In the genomic region with DNA sequence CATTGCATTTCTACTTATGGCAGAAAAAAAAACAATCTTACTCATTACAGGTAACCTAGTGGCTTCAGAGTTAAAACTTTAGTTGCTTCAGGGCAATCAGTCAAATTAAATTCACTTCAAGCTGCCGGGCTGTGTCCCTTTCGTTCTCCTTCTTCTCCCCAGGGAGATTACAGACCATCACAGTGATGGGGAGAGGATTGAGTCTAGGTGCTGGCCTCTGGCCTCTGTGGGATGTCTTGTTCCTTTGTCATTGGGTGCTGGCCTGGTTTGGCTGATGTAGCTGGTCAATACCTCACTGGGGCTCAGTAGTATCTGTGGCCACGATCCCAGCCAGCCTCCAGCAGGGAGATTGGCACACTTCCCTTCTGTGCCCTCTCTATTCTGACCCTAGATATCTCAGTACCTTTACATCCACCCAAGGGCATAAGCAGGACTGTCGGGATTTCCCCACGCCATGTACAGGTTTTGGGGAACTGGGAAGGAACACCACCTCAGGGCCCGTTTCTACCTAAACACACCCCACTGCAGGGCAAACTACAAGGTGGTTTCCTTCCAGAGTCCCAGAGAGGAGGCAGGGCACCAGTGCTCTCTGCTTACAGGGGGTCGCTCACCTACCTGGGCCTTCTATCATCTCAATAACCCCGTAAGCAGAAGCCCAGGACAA, we compare ENCODE assay signal across 11 cellular contexts. TPM values are rescaled to one million over a fixed set of nuclear protein-coding genes. Genes with fewer than 3 reads are reported as not detected.
DNase-seq lines count a peak whose midpoint lies in the region; ATAC-seq, FAIRE-seq and TF ChIP-seq lines count a peak whose summit lies in the region.
"Had no signal": no experiment of that assay in that cellular context is flagged by ENCODE, and none has a peak within 500 bp of the region (broad histone marks: within the 10 kb centered on the region; RNA-seq: fewer than 3 reads in every experiment).

No MANE protein-coding gene starts in this region.

- H3K36me3 Mint-ChIP-seq in stimulated activated naive CD8-positive, alpha-beta T cell treated with anti-CD3 and anti-CD28 coated beads, Interleukin-15, Interleukin-2, amounts not matched to agents 100 ng/mL and 50 ng/mL, for 24 hours (ENCODE audit: low read depth), result peaks cover 70% of the 10 kb centered on the region
- peaks cover 2% of the 10 kb centered on the region for H3K36me3 Mint-ChIP-seq in astrocyte (ENCODE audit: low read depth, unreplicated experiment)

- H3K9me3 Mint-ChIP-seq in stimulated activated naive CD8-positive, alpha-beta T cell treated with anti-CD3 and anti-CD28 coated beads, Interleukin-15, Interleukin-2, amounts not matched to agents 100 ng/mL and 50 ng/mL, for 24 hours, result no peaks in the 10 kb centered on the region
- no peaks in the 10 kb centered on the region for H3K9me3 Mint-ChIP-seq in astrocyte (ENCODE audit: unreplicated experiment)

- H3K4me3 Mint-ChIP-seq in stimulated activated naive CD8-positive, alpha-beta T cell treated with anti-CD3 and anti-CD28 coated beads, Interleukin-15, Interleukin-2, amounts not matched to agents 100 ng/mL and 50 ng/mL, for 24 hours, result peak overlapping the region; percentile 24
- H3K4me3 Mint-ChIP-seq in astrocyte (ENCODE audit: unreplicated experiment), result peak overlapping the region; percentile 47

- H3K4me2 ChIP-seq in astrocyte (ENCODE audit: low read length), result no peak overlapping the region

- no peaks in the 10 kb centered on the region for H3K27me3 ChIP-seq in astrocyte (ENCODE audit: insufficient read depth, low read length)

- H3K9me3 ChIP-seq in astrocyte (ENCODE audit: insufficient read depth, low read depth, low read length), result no peaks in the 10 kb centered on the region
- no peaks in the 10 kb centered on the region for H3K9me3 ChIP-seq in mesodermal cell (ENCODE audit: control insufficient read depth, low read length)

- H3K27me3 Mint-ChIP-seq in stimulated activated naive CD8-positive, alpha-beta T cell treated with anti-CD3 and anti-CD28 coated beads, Interleukin-15, Interleukin-2, amounts not matched to agents 100 ng/mL and 50 ng/mL, for 24 hours, result no peaks in the 10 kb centered on the region
- no peaks in the 10 kb centered on the region for H3K27me3 Mint-ChIP-seq in astrocyte (ENCODE audit: low read depth, unreplicated experiment)

- H4K20me1 ChIP-seq in astrocyte (ENCODE audit: insufficient read depth, low read length), result peaks cover 81% of the 10 kb centered on the region

- ATAC-seq in stimulated activated naive CD8-positive, alpha-beta T cell treated with anti-CD3 and anti-CD28 coated beads, Interleukin-15, Interleukin-2, amounts not matched to agents 100 U/mL and 50 U/mL, for 24 hours, result no peak
- no peak for ATAC-seq in GM18907 (IDR thresholded peaks at IDR 0.05; ENCODE audit: unreplicated experiment)

- no peak for FAIRE-seq in astrocyte (lab: Jason Lieb, UNC)

- peaks cover 100% of the 10 kb centered on the region for H3K79me2 ChIP-seq in astrocyte (ENCODE audit: insufficient read depth, low read length)

- TF ChIP-seq CTCF in astrocyte (IDR thresholded peaks at IDR 0.05; ENCODE audit: insufficient read depth, low read depth, low read length), result no peak

- H3K36me3 ChIP-seq in astrocyte (ENCODE audit: insufficient read depth, low read length), result no peaks in the 10 kb centered on the region
- H3K36me3 ChIP-seq in mesodermal cell (ENCODE audit: control insufficient read depth, insufficient read depth, low read length), result peaks cover 18% of the 10 kb centered on the region

- H3K27ac ChIP-seq in astrocyte (ENCODE audit: low read depth, low read length), result no peak overlapping the region
- peak overlapping the region; percentile 61 for H3K27ac ChIP-seq in mesodermal cell (ENCODE audit: low read depth, low read length, severe bottlenecking)
- H3K27ac ChIP-seq: C4-2B, GM23248 had no signal

- no peak overlapping the region for H3K4me3 ChIP-seq in astrocyte (ENCODE audit: insufficient read depth, low read depth, low read length)
- no peak overlapping the region for H3K4me3 ChIP-seq in mesodermal cell (ENCODE audit: extremely low read depth, insufficient read depth, low read length, poor library complexity, severe bottlenecking)
- H3K4me3 ChIP-seq: GM23248 had no signal

- H3K4me1 ChIP-seq in astrocyte (ENCODE audit: insufficient read depth, low read length) (no peaks in the 10 kb centered on the region), mesodermal cell (ENCODE audit: control insufficient read depth, insufficient read depth, low read length, poor library complexity, severe bottlenecking) (peaks cover 15% of the 10 kb centered on the region)

- H3K4me1 Mint-ChIP-seq in stimulated activated naive CD8-positive, alpha-beta T cell treated with anti-CD3 and anti-CD28 coated beads, Interleukin-15, Interleukin-2, amounts not matched to agents 100 ng/mL and 50 ng/mL, for 24 hours (ENCODE audit: low read depth), result peaks cover 97% of the 10 kb centered on the region
- H3K4me1 Mint-ChIP-seq in astrocyte (ENCODE audit: low read depth, unreplicated experiment), result peaks cover 52% of the 10 kb centered on the region

- 90 to 97% methylated on average over 3 to 4 of the region's 8 CpGs for WGBS in mesodermal cell (ENCODE audit: insufficient coverage in 2 of 2), 2 experiments

- peak overlapping the region; percentile 77 for H3K27ac Mint-ChIP-seq in stimulated activated naive CD8-positive, alpha-beta T cell treated with anti-CD3 and anti-CD28 coated beads, Interleukin-15, Interleukin-2, amounts not matched to agents 100 ng/mL and 50 ng/mL, for 24 hours
- H3K27ac Mint-ChIP-seq in astrocyte (ENCODE audit: unreplicated experiment), result no peak overlapping the region

- DNase-seq in stimulated activated naive CD8-positive, alpha-beta T cell treated with anti-CD3 and anti-CD28 coated beads, Interleukin-15, Interleukin-2, amounts not matched to agents 100 U/mL and 50 U/mL, for 24 hours, result no peak
- no peak for DNase-seq in astrocyte (ENCODE audit: low read depth)
- no peak for DNase-seq in activated CD4-positive, CD25-positive, alpha-beta regulatory T cell (lab: John Stamatoyannopoulos, UW)
- DNase-seq in stimulated activated CD8-positive, alpha-beta memory T cell treated with anti-CD3 and anti-CD28 coated beads, Interleukin-4, amount 100 ng/mL, for 48 hours, result no peak
- DNase-seq: cortex of kidney, GM23248, NCI-H1930 had no signal

- no peak overlapping the region for H3K9ac ChIP-seq in astrocyte (ENCODE audit: low read length)
- H3K9ac ChIP-seq: GM23248 had no signal

- no peak overlapping the region for H2AFZ ChIP-seq in astrocyte (ENCODE audit: low read depth, low read length)
- H2AFZ ChIP-seq: GM23248 had no signal

RNA-seq across cellular contexts. Expression of gene FYN, which starts 15.4 kb away (rescaled TPM):
- 167 and 168 TPM in 2 replicates for total RNA-seq in astrocyte
- polyA plus RNA-seq in mesodermal cell (2013, experiment 1 of 2), result 145 TPM
- polyA plus RNA-seq in mesodermal cell (2013, experiment 2 of 2), result 124 TPM
